10 cellular contexts compared by ENCODE assay signal in the genomic region with DNA sequence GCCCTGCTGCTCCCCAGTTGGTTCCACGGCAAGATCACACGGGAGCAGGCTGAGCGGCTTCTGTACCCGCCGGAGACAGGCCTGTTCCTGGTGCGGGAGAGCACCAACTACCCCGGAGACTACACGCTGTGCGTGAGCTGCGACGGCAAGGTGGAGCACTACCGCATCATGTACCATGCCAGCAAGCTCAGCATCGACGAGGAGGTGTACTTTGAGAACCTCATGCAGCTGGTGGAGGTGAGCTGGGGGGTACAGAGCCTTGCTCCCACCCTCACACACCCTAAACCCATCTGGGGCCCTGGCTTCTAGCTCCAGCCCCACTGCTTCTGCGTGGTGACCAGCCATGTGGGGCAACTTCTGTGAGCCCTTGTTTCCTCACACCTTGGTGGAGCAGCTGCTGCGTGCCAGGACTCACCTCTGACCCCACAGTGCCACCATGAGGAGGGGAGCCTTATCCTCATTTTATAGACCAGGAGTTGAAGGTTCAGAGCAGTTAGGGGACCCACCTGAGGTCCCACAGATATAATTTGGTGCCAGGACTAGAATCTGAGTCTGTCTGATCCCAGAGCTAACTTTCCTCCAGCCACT. TPM values are rescaled to one million over a fixed set of nuclear protein-coding genes. Genes with fewer than 3 reads are reported as not detected.
A peak's percentile ranks its signal among the peaks of the same experiment; 100 is the strongest.
DNase-seq lines count a peak whose midpoint lies in the region; ATAC-seq, FAIRE-seq and TF ChIP-seq lines count a peak whose summit lies in the region.
"Had no signal": no experiment of that assay in that cellular context is flagged by ENCODE, and none has a peak within 500 bp of the region (broad histone marks: within the 10 kb centered on the region; RNA-seq: fewer than 3 reads in every experiment).

No MANE protein-coding gene starts in this region.

- H3K4me1 ChIP-seq in GM23338 (ENCODE audit: insufficient read depth) (peaks cover 3% of the 10 kb centered on the region; the same call in 1 of the 2 replicates), mesendoderm (ENCODE audit: control insufficient read depth, low read depth, low read length) (no peaks in the 10 kb centered on the region)
- peaks cover 58 to 61% of the 10 kb centered on the region in 2 donors for H3K4me1 ChIP-seq in naive thymus-derived CD4-positive, alpha-beta T cell (ENCODE audit: control insufficient read depth in 2 of 2, insufficient read depth in 2 of 2, low read length in 2 of 2)

- H2BK5ac ChIP-seq in mesendoderm (ENCODE audit: low read length), result no peak overlapping the region

- H3K9me3 Mint-ChIP-seq in GM23338, result no peaks in the 10 kb centered on the region
- H3K9me3 Mint-ChIP-seq in activated CD4-positive, alpha-beta memory T cell treated with anti-CD3 and anti-CD28 coated beads for 36 hours, result no peaks in the 10 kb centered on the region
- no peaks in the 10 kb centered on the region for H3K9me3 Mint-ChIP-seq in naive thymus-derived CD4-positive, alpha-beta T cell

- H4K5ac ChIP-seq in mesendoderm (ENCODE audit: low read length), result no peak overlapping the region

- peaks cover 6% of the 10 kb centered on the region for H3K27me3 Mint-ChIP-seq in GM23338 (ENCODE audit: insufficient read depth, low read depth, poor library complexity)
- no peaks in the 10 kb centered on the region for H3K27me3 Mint-ChIP-seq in activated CD4-positive, alpha-beta memory T cell treated with anti-CD3 and anti-CD28 coated beads for 36 hours
- no peaks in the 10 kb centered on the region for H3K27me3 Mint-ChIP-seq in naive thymus-derived CD4-positive, alpha-beta T cell

- H3K79me1 ChIP-seq in mesendoderm (ENCODE audit: low read length), result peaks cover 2% of the 10 kb centered on the region

- no CpG with 5 or more reads among the region's 16 CpGs for WGBS in mesendoderm (ENCODE audit: extremely low coverage, insufficient coverage, low lambda C conversion rate)

- H2BK120ac ChIP-seq in mesendoderm (ENCODE audit: low read depth, low read length), result no peak overlapping the region

- DNase-seq in GM06990 (ENCODE audit: extremely low read depth, insufficient read length) (no peak), GM23338 (ENCODE audit: low spot score) (no peak), RCC 7860 (ENCODE audit: low spot score) (no peak), GM03348 (ENCODE audit: low spot score) (no peak), NCI-H526 (lab: John Stamatoyannopoulos, UW) (no peak), mesendoderm (no peak)
- DNase-seq in activated CD4-positive, alpha-beta memory T cell treated with anti-CD3 and anti-CD28 coated beads for 36 hours, result peak; percentile 51
- DNase-seq in naive thymus-derived CD4-positive, alpha-beta T cell, result no peak

- no peak overlapping the region for H3K56ac ChIP-seq in mesendoderm (ENCODE audit: low read length)

- H2AK5ac ChIP-seq in mesendoderm (ENCODE audit: low read length), result no peak overlapping the region

- POLR2A ChIA-PET in activated CD4-positive, alpha-beta memory T cell treated with anti-CD3 and anti-CD28 coated beads for 36 hours (lab: Charles Lee), result interaction anchor here (0.6 to 2.8 kb wide), 7 partner anchors 12 to 28 kb away, joined by 3 to 12 read pairs (median 4); no protein-coding TSS in a partner anchor
- POLR2A ChIA-PET in naive thymus-derived CD4-positive, alpha-beta T cell (lab: Charles Lee), result interaction anchor here (0.6 to 28.9 kb wide), 4 partner anchors 20 to 183 kb away, joined by 3 to 1077 read pairs (median 4); a partner anchor contains a TSS

- no peak overlapping the region for H3K27ac Mint-ChIP-seq in GM23338
- H3K27ac Mint-ChIP-seq in activated CD4-positive, alpha-beta memory T cell treated with anti-CD3 and anti-CD28 coated beads for 36 hours, result peak overlapping the region; percentile 91
- H3K27ac Mint-ChIP-seq in naive thymus-derived CD4-positive, alpha-beta T cell, result peak overlapping the region; percentile 66 to 93 (median 87)

- no peaks in the 10 kb centered on the region for H3K9me2 ChIP-seq in GM23338 (ENCODE audit: insufficient read depth)

- H3K23ac ChIP-seq in mesendoderm (ENCODE audit: low read length), result no peak overlapping the region

- peak; percentile 32 for TF ChIP-seq CTCF in GM06990 (IDR thresholded peaks at IDR 0.05; ENCODE audit: insufficient read depth, low read length, poor library complexity, severe bottlenecking)
- peak in 1 of 2 experiments; percentile 54; a peak in 2 of 4 replicates for TF ChIP-seq CTCF in GM23338 (conservative IDR thresholded peaks at IDR 0.05; ENCODE audit: low read depth in 2 of 2)

- no peak overlapping the region for H3K4me3 Mint-ChIP-seq in GM23338
- H3K4me3 Mint-ChIP-seq in activated CD4-positive, alpha-beta memory T cell treated with anti-CD3 and anti-CD28 coated beads for 36 hours, result no peak overlapping the region
- H3K4me3 Mint-ChIP-seq in naive thymus-derived CD4-positive, alpha-beta T cell, result peak overlapping the region in 5 of 10 donors; percentile 9 to 75 (median 43)

- H3K79me2 ChIP-seq in GM23338 (replicated peaks; ENCODE audit: insufficient read depth) (no peaks in the 10 kb centered on the region), mesendoderm (ENCODE audit: control insufficient read depth, insufficient read depth, low read length) (no peaks in the 10 kb centered on the region)

- H3K36me3 Mint-ChIP-seq in GM23338 (ENCODE audit: low read depth), result peaks cover 19% of the 10 kb centered on the region
- H3K36me3 Mint-ChIP-seq in activated CD4-positive, alpha-beta memory T cell treated with anti-CD3 and anti-CD28 coated beads for 36 hours, result peaks cover 57% of the 10 kb centered on the region
- H3K36me3 Mint-ChIP-seq in naive thymus-derived CD4-positive, alpha-beta T cell, result peaks cover 0 to 29% (median 15%) of the 10 kb centered on the region in 5 donors

- H4K20me1 ChIP-seq in GM23338 (replicated peaks; ENCODE audit: insufficient read depth), result peaks cover 9% of the 10 kb centered on the region

- no peak overlapping the region for H2AFZ ChIP-seq in GM23338

- no peaks in the 10 kb centered on the region for H3K27me3 ChIP-seq in GM06990 (replicated peaks; ENCODE audit: control insufficient read depth, insufficient read depth, low read length)
- no peaks in the 10 kb centered on the region for H3K27me3 ChIP-seq in GM23338 (ENCODE audit: insufficient read depth)
- H3K27me3 ChIP-seq in naive thymus-derived CD4-positive, alpha-beta T cell (ENCODE audit: control insufficient read depth in 2 of 2, insufficient read depth in 2 of 2, low read length in 2 of 2), result no peaks in the 10 kb centered on the region
- no peaks in the 10 kb centered on the region for H3K27me3 ChIP-seq in mesendoderm (ENCODE audit: insufficient read depth, low read length, poor library complexity)
- H3K27me3 ChIP-seq: ovary had no signal

- no peak overlapping the region for H3K4ac ChIP-seq in mesendoderm (ENCODE audit: low read depth, low read length)

- H3K36me3 ChIP-seq in GM06990 (ENCODE audit: control insufficient read depth, insufficient read depth, low read length) (peaks cover 60% of the 10 kb centered on the region), GM23338 (ENCODE audit: insufficient read depth) (no peaks in the 10 kb centered on the region; the same call in 1 of the 2 replicates), mesendoderm (ENCODE audit: control insufficient read depth, insufficient read depth, low read length) (peaks cover 11% of the 10 kb centered on the region)
- peaks cover 23 to 62% (median 27%) of the 10 kb centered on the region in 3 experiments for H3K36me3 ChIP-seq in naive thymus-derived CD4-positive, alpha-beta T cell (ENCODE audit: control insufficient read depth in 2 of 3, insufficient read depth in 3 of 3, low read length in 3 of 3)
- H3K36me3 ChIP-seq: ovary had no signal

- H3K4me3 ChIP-seq in GM06990 (replicated peaks; ENCODE audit: low read depth, low read length) (no peak overlapping the region), GM23338 (no peak overlapping the region), mesendoderm (ENCODE audit: low read length) (no peak overlapping the region)
- no peak overlapping the region for H3K4me3 ChIP-seq in naive thymus-derived CD4-positive, alpha-beta T cell (ENCODE audit: low read length)
- H3K4me3 ChIP-seq: ovary had no signal

- H3K4me1 Mint-ChIP-seq in GM23338, result peaks cover 6% of the 10 kb centered on the region
- peaks cover 56% of the 10 kb centered on the region for H3K4me1 Mint-ChIP-seq in activated CD4-positive, alpha-beta memory T cell treated with anti-CD3 and anti-CD28 coated beads for 36 hours (ENCODE audit: low read depth)
- peaks cover 36 to 64% (median 53%) of the 10 kb centered on the region in 7 donors for H3K4me1 Mint-ChIP-seq in naive thymus-derived CD4-positive, alpha-beta T cell

- no peak for FAIRE-seq in RCC 7860 (lab: Jason Lieb, UNC)

- H3K9ac ChIP-seq in mesendoderm (ENCODE audit: low read length), result no peak overlapping the region

- H3K9me3 ChIP-seq in naive thymus-derived CD4-positive, alpha-beta T cell (ENCODE audit: control insufficient read depth in 2 of 3, low read length in 3 of 3), result no peaks in the 10 kb centered on the region
- H3K9me3 ChIP-seq: ovary had no signal

- H3K18ac ChIP-seq in mesendoderm (ENCODE audit: low read length), result no peak overlapping the region

- H3K4me2 ChIP-seq in GM23338, result no peak overlapping the region
- H3K4me2 ChIP-seq in mesendoderm (ENCODE audit: low read length), result no peak overlapping the region

- intact Hi-C loops in activated CD4-positive, alpha-beta memory T cell treated with anti-CD3 and anti-CD28 coated beads for 36 hours (cut with micrococcal nuclease), result no loop called here
- intact Hi-C loops in naive thymus-derived CD4-positive, alpha-beta T cell (cut with micrococcal nuclease), result loop anchor here in 1 of 2 donors (1.0 kb wide), 1 partner anchor 12 kb away; no protein-coding TSS in a partner anchor

- H4K8ac ChIP-seq in mesendoderm (ENCODE audit: low read depth, low read length), result no peak overlapping the region

- no peak overlapping the region for H3K27ac ChIP-seq in GM23338 (ENCODE audit: low read depth)
- H3K27ac ChIP-seq in naive thymus-derived CD4-positive, alpha-beta T cell (ENCODE audit: low read depth, low read length), result peak overlapping the region; percentile 92
- H3K27ac ChIP-seq in mesendoderm (ENCODE audit: low read depth, low read length), result no peak overlapping the region
- H3K27ac ChIP-seq: ovary had no signal

- H2BK15ac ChIP-seq in mesendoderm (replicated peaks; ENCODE audit: low read depth), result no peak overlapping the region

- CTCF ChIA-PET in activated CD4-positive, alpha-beta memory T cell treated with anti-CD3 and anti-CD28 coated beads for 36 hours (lab: Charles Lee), result interaction anchor here (0.6 to 20.5 kb wide), 26 partner anchors 7 to 182 kb away, joined by 3 to 1220 read pairs (median 4); a partner anchor contains a TSS
- CTCF ChIA-PET in naive thymus-derived CD4-positive, alpha-beta T cell (lab: Charles Lee), result interaction anchor here (0.6 to 26.1 kb wide), 16 partner anchors 8 to 786 kb away, joined by 3 to 1110 read pairs (median 4); a partner anchor contains a TSS

- peak; percentile 27 for ATAC-seq in GM23338
- no peak for ATAC-seq in naive thymus-derived CD4-positive, alpha-beta T cell

- no peaks in the 10 kb centered on the region for H3F3A ChIP-seq in GM23338 (replicated peaks; ENCODE audit: low read depth)

RNA-seq across cellular contexts. Expression of a gene that starts 13.3 kb away (rescaled TPM):
- not detected in 2 replicates for total RNA-seq in GM23338 (2014; rRNA removed; shearing (Covaris generic))
- not detected in 2 replicates for polyA plus RNA-seq in GM23338 (2016; fragmentation: Nextera tagmentation; extraction: Ambion mirVana)
- total RNA-seq in activated CD4-positive, alpha-beta memory T cell treated with anti-CD3 and anti-CD28 coated beads for 36 hours, result not detected
- total RNA-seq in naive thymus-derived CD4-positive, alpha-beta T cell, result 1 to 10 TPM in 4 of 5 experiments, under 1 TPM in 1; 0.35 to 2.4 (median 1.3) TPM
- not detected for polyA plus RNA-seq in naive thymus-derived CD4-positive, alpha-beta T cell
- polyA plus RNA-seq in mesendoderm (2013, experiment 1 of 2), result not detected
- polyA plus RNA-seq in mesendoderm (2013, experiment 2 of 2), result not detected
- total RNA-seq: fibroblast of villous mesenchyme, ovary had no signal
- polyA plus RNA-seq: ovary had no signal

RNA-seq across cellular contexts. Expression of a gene that starts 17.5 kb away (rescaled TPM):
- total RNA-seq in GM23338 (2014; rRNA removed; shearing (Covaris generic)), result 27.5 and 29.9 TPM in 2 replicates
- 13.6 and 16.5 TPM in 2 replicates for polyA plus RNA-seq in GM23338 (2016; fragmentation: Nextera tagmentation; extraction: Ambion mirVana)
- total RNA-seq in activated CD4-positive, alpha-beta memory T cell treated with anti-CD3 and anti-CD28 coated beads for 36 hours, result 100 to 1,000 TPM; 260 to 262 TPM
- 100 to 1,000 TPM; 163 to 421 (median 228) TPM for total RNA-seq in naive thymus-derived CD4-positive, alpha-beta T cell
- polyA plus RNA-seq in naive thymus-derived CD4-positive, alpha-beta T cell, result 100 to 1,000 TPM in 1 of 2 donors, 10 to 100 TPM in 1; 67.7 to 144 TPM
- polyA plus RNA-seq in mesendoderm (2013, experiment 1 of 2), result 26.0 TPM
- 26.9 TPM for polyA plus RNA-seq in mesendoderm (2013, experiment 2 of 2)

RNA-seq across cellular contexts. Expression of a gene that starts 27.1 kb away (rescaled TPM):
- total RNA-seq in GM23338 (2014; rRNA removed; shearing (Covaris generic)), result 0.62 and 0.66 TPM in 2 replicates
- 0.21 TPM in 1 of 2 replicates, not detected in the other for polyA plus RNA-seq in GM23338 (2016; fragmentation: Nextera tagmentation; extraction: Ambion mirVana)
- not detected for total RNA-seq in activated CD4-positive, alpha-beta memory T cell treated with anti-CD3 and anti-CD28 coated beads for 36 hours
- total RNA-seq in naive thymus-derived CD4-positive, alpha-beta T cell, result under 1 TPM in 2 of 5 experiments, not detected in 3; 0.27 to 0.60 TPM
- not detected for polyA plus RNA-seq in naive thymus-derived CD4-positive, alpha-beta T cell
- 0.22 TPM for polyA plus RNA-seq in mesendoderm (2013, experiment 1 of 2)
- 0.24 TPM for polyA plus RNA-seq in mesendoderm (2013, experiment 2 of 2)
- total RNA-seq: fibroblast of villous mesenchyme, ovary had no signal
- polyA plus RNA-seq: ovary had no signal

RNA-seq across cellular contexts. Expression of a gene that starts 43.6 kb away (rescaled TPM):
- total RNA-seq in GM23338 (2014; rRNA removed; shearing (Covaris generic)), result 32.6 and 35.4 TPM in 2 replicates
- polyA plus RNA-seq in GM23338 (2016; fragmentation: Nextera tagmentation; extraction: Ambion mirVana), result 19.3 and 20.3 TPM in 2 replicates
- total RNA-seq in activated CD4-positive, alpha-beta memory T cell treated with anti-CD3 and anti-CD28 coated beads for 36 hours, result 10 to 100 TPM; 51.4 to 57.6 TPM
- total RNA-seq in naive thymus-derived CD4-positive, alpha-beta T cell, result 100 to 1,000 TPM in 1 of 5 experiments, 10 to 100 TPM in 4; 53.2 to 106 (median 59.2) TPM
- 10 to 100 TPM; 15.4 to 32.8 TPM for polyA plus RNA-seq in naive thymus-derived CD4-positive, alpha-beta T cell
- polyA plus RNA-seq in mesendoderm (2013, experiment 1 of 2), result 13.7 TPM
- polyA plus RNA-seq in mesendoderm (2013, experiment 2 of 2), result 13.9 TPM

RNA-seq across cellular contexts. Expression of a gene that starts 50.7 kb away (rescaled TPM):
- not detected in 2 replicates for total RNA-seq in GM23338 (2014; rRNA removed; shearing (Covaris generic))
- not detected in 2 replicates for polyA plus RNA-seq in GM23338 (2016; fragmentation: Nextera tagmentation; extraction: Ambion mirVana)
- total RNA-seq in activated CD4-positive, alpha-beta memory T cell treated with anti-CD3 and anti-CD28 coated beads for 36 hours, result not detected
- total RNA-seq in naive thymus-derived CD4-positive, alpha-beta T cell, result not detected
- not detected for polyA plus RNA-seq in naive thymus-derived CD4-positive, alpha-beta T cell
- not detected for polyA plus RNA-seq in mesendoderm (2013, experiment 1 of 2)
- polyA plus RNA-seq in mesendoderm (2013, experiment 2 of 2), result not detected
- total RNA-seq: fibroblast of villous mesenchyme had no signal
- polyA plus RNA-seq: ovary had no signal
